21 cellular contexts compared by ENCODE assay signal in the genomic region with DNA sequence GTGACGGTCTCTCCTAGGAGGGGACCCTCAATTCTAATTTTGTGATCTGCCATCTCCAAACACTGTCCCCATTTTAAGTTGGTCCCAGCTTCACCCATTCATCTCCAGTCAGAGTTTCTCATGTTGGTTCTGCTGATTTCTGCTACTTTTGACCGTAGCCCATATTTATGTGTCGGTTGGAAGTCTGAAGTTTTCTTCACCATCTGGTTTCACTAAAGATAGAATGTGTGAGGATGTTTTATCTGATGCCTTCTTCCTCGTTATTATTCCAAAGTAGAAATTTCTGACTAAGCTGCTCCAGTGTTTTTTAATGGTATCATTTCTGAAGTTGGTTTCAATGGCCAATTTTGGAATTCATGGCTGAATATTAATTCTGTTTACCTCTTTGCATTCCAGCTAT.
"Had no signal": no experiment of that assay in that cellular context is flagged by ENCODE, and none has a peak within 500 bp of the region (broad histone marks: within the 10 kb centered on the region; RNA-seq: fewer than 3 reads in every experiment).

No MANE protein-coding gene starts in this region.

- H3K36me3 Mint-ChIP-seq: activated CD8-positive, alpha-beta memory T cell treated with anti-CD3 and anti-CD28 coated beads, Interleukin-2, amount 10 ng/mL, durations not matched to agents 7 days and 5 days; naive thymus-derived CD8-positive, alpha-beta T cell had no signal

- H3K27me3 ChIP-seq: gastrocnemius medialis, right atrium auricular region, upper lobe of left lung had no signal

- ATAC-seq: activated CD8-positive, alpha-beta memory T cell treated with anti-CD3 and anti-CD28 coated beads, Interleukin-2, amount 10 ng/mL, durations not matched to agents 7 days and 5 days; gastrocnemius medialis; left lobe of liver; naive thymus-derived CD8-positive, alpha-beta T cell; stimulated activated naive CD8-positive, alpha-beta T cell treated with anti-CD3 and anti-CD28 coated beads, Interleukin-15, Interleukin-2, amounts not matched to agents 100 U/mL and 50 U/mL, for 24 hours had no signal

- H3K9me3 Mint-ChIP-seq: naive thymus-derived CD8-positive, alpha-beta T cell had no signal

- H3K4me3 Mint-ChIP-seq: activated CD8-positive, alpha-beta memory T cell treated with anti-CD3 and anti-CD28 coated beads, Interleukin-2, amount 10 ng/mL, durations not matched to agents 7 days and 5 days; naive thymus-derived CD8-positive, alpha-beta T cell had no signal

- H3K9me3 ChIP-seq: gastrocnemius medialis, neutrophil, right atrium auricular region, upper lobe of left lung had no signal

- H3K27ac ChIP-seq: gastrocnemius medialis, neutrophil had no signal

- H3K4me3 ChIP-seq: gastrocnemius medialis, right atrium auricular region, skin epidermis, upper lobe of left lung had no signal

- H3K4me1 Mint-ChIP-seq: activated CD8-positive, alpha-beta memory T cell treated with anti-CD3 and anti-CD28 coated beads, Interleukin-2, amount 10 ng/mL, durations not matched to agents 7 days and 5 days had no signal

- H3K27ac Mint-ChIP-seq: activated CD8-positive, alpha-beta memory T cell treated with anti-CD3 and anti-CD28 coated beads, Interleukin-2, amount 10 ng/mL, durations not matched to agents 7 days and 5 days had no signal

- DNase-seq: activated CD4-positive, alpha-beta T cell treated with anti-CD3 and anti-CD28 coated beads for 1 hour; activated CD4-positive, alpha-beta T cell treated with anti-CD3 and anti-CD28 coated beads, Interleukin-2, amount 50 U/mL, for 4 hours; activated CD8-positive, alpha-beta memory T cell treated with anti-CD3 and anti-CD28 coated beads, Interleukin-2, amount 10 ng/mL, durations not matched to agents 7 days and 5 days; activated naive CD4-positive, alpha-beta T cell treated with anti-CD3 and anti-CD28 coated beads, Interleukin-2, amount 50 U/mL, for 16 hours; activated T-cell treated with anti-CD3 and anti-CD28 coated beads, Interleukin-2, amount 50 U/mL, for 1 hour; central memory CD4-positive, alpha-beta T cell; effector memory CD4-positive, alpha-beta T cell; gastrocnemius medialis; islet precursor cell; naive thymus-derived CD8-positive, alpha-beta T cell; posterior cingulate gyrus; stimulated activated CD4-positive, alpha-beta T cell treated with anti-CD3 and anti-CD28 coated beads, Interleukin-4, amount 100 ng/mL, for 4 hours; stimulated activated CD8-positive, alpha-beta memory T cell treated with anti-CD3 and anti-CD28 coated beads, Interleukin-4, amount 100 ng/mL, for 48 hours; stimulated activated naive CD8-positive, alpha-beta T cell treated with anti-CD3 and anti-CD28 coated beads, Interleukin-15, Interleukin-2, amounts not matched to agents 100 U/mL and 50 U/mL, for 24 hours; T-helper 1 cell; T1000; upper lobe of left lung had no signal

- H3K36me3 ChIP-seq: gastrocnemius medialis, neutrophil, right atrium auricular region, upper lobe of left lung had no signal
